Comparison of ENCODE assay signal across 8 cellular contexts in the genomic region with DNA sequence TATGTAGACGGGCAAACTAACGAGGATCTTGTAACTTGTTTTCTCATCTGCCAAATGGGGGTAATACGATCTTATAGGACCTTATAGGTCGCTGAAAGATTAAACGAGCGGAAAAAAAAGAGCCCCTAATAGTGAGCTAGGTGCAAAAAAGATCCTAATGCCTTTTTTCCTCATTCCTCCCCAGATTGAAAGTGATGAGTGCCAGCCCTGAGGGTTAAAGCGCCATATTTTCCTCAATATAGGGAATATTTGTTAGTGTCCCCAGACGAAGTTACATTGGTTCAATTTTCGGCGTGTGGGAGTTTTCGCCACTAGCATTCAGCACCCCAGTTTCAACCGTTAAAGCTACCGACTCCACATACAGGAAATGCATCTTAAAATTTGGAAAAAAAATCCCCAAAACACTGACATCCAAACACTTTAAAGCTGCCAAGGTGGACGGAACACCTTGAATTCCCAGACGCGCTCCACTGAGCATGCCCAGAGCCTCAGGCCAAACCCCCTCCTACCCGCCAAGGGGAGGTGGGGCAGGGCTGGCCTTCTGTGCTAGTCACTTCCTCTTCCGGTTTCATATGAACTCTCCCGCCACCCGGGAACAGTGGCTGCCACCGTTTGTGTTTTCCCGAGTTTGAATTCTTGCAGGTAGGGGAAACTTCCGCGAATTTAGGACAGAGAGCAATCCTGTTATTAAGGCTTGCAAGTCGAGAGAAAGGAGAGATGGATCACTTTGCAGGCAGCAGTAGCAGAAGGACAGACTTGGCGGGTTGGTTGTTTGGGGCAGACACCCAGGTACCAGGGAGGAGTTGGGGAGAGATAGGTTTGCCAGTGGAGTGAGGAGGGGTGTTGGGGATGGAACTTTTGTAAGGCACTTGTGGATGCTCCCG. TPM values are rescaled to one million over a fixed set of nuclear protein-coding genes. Genes with fewer than 3 reads are reported as not detected.
A peak's percentile ranks its signal among the peaks of the same experiment; 100 is the strongest.
DNase-seq lines count a peak whose midpoint lies in the region; ATAC-seq, FAIRE-seq and TF ChIP-seq lines count a peak whose summit lies in the region.

A gene with protein sequence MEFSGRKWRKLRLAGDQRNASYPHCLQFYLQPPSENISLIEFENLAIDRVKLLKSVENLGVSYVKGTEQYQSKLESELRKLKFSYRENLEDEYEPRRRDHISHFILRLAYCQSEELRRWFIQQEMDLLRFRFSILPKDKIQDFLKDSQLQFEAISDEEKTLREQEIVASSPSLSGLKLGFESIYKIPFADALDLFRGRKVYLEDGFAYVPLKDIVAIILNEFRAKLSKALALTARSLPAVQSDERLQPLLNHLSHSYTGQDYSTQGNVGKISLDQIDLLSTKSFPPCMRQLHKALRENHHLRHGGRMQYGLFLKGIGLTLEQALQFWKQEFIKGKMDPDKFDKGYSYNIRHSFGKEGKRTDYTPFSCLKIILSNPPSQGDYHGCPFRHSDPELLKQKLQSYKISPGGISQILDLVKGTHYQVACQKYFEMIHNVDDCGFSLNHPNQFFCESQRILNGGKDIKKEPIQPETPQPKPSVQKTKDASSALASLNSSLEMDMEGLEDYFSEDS (plus strand): TSS at position 571 of the 884 bp plus-strand sequence. CDS start 816 bp downstream, outside the sequence.

- TF ChIP-seq POLR2A in GM12892 (IDR thresholded peaks at IDR 0.05; ENCODE audit: low read depth, low read length) (peak; percentile 78), adrenal gland (IDR thresholded peaks at IDR 0.05) (no peak), transverse colon (IDR thresholded peaks at IDR 0.05) (peak; percentile 12)

- H3K27me3 ChIP-seq in adrenal gland (no peaks in the 10 kb centered on the region), heart right ventricle (no peaks in the 10 kb centered on the region), transverse colon (no peaks in the 10 kb centered on the region)

- peak within 1 kb of the TSS; percentile 24 to 64 (median 55) for H3K4me3 ChIP-seq in adrenal gland
- H3K4me3 ChIP-seq in heart right ventricle = peak within 1 kb of the TSS; percentile 50 to 94 (median 64)
- H3K4me3 ChIP-seq in transverse colon = peak within 1 kb of the TSS; percentile 19 to 57 (median 54)

- no peak for TF ChIP-seq EP300 in transverse colon (IDR thresholded peaks at IDR 0.05; ENCODE audit: low read depth)

- peak; percentile 95 for FAIRE-seq in GM12892 (lab: Jason Lieb, UNC)

- TF ChIP-seq CTCF in adrenal gland (IDR thresholded peaks at IDR 0.05) = no peak
- TF ChIP-seq CTCF in heart right ventricle (IDR thresholded peaks at IDR 0.05) = no peak
- TF ChIP-seq CTCF in transverse colon (IDR thresholded peaks at IDR 0.05) = no peak

- H3K36me3 ChIP-seq in adrenal gland (replicated peaks in 1 of 2) = peaks cover 0 to 5% of the 10 kb centered on the region in 2 donors
- peaks cover 0 to 34% (median 6%) of the 10 kb centered on the region in 9 donors for H3K36me3 ChIP-seq in heart right ventricle
- peaks cover 0 to 10% (median 3%) of the 10 kb centered on the region in 4 donors for H3K36me3 ChIP-seq in transverse colon

- H3K27ac ChIP-seq in adrenal gland (peak within 1 kb of the TSS in 3 of 5 donors; percentile 4 to 84 (median 27)), heart right ventricle (peak within 1 kb of the TSS; percentile 14 to 75 (median 56)), transverse colon (peak within 1 kb of the TSS; percentile 76 to 87 (median 86))

- H3K4me1 ChIP-seq in adrenal gland (replicated peaks in 1 of 2) (peaks cover 5 to 9% of the 10 kb centered on the region in 2 donors), heart right ventricle (peaks cover 4 to 28% (median 17%) of the 10 kb centered on the region in 9 donors), transverse colon (peaks cover 24 to 40% (median 29%) of the 10 kb centered on the region in 4 donors)

- DNase-seq in GM12892 (ENCODE audit: insufficient read length) (peak; percentile 51), NCI-H1436 (lab: John Stamatoyannopoulos, UW) (peak; percentile 76), T-helper 1 cell (peak; percentile 68 to 85 (median 74)), adrenal gland (peak; percentile 82 to 92 (median 86)), heart right ventricle (peak; percentile 81 to 84), pons (ENCODE audit: low spot score) (peak; percentile 91), transverse colon (peak; percentile 90)

- in situ Hi-C loops in transverse colon (cut with MboI; ENCODE audit: low pct_ligation_motif_present in 1 of 4, low pct_unique_long_range_greater_than_20kb in 1 of 4, low sequenced_read_pairs in 3 of 4) = loop anchor here (5.0 to 25.0 kb wide), 7 partner anchors 130 to 680 kb away; a partner anchor contains a TSS

- peak; percentile 92 for ATAC-seq in HG02798 (IDR thresholded peaks at IDR 0.05; ENCODE audit: poor library complexity, unreplicated experiment)
- ATAC-seq in heart right ventricle = peak; percentile 96 to 99 (median 98)

- WGBS in adrenal gland, 4 donors = 0 to 1% (median 0%) methylated on average over 26 to 27 of the region's 27 CpGs
- 0% methylated on average over 27 of the region's 27 CpGs for WGBS in heart right ventricle, 2 donors
- 1 to 2% methylated on average over 9 to 27 of the region's 27 CpGs for WGBS in transverse colon (ENCODE audit: low coverage in 1 of 2), 2 donors

- intact Hi-C loops in adrenal gland (cut with DNase I) (loop anchor here in 1 of 2 donors (5.0 to 10.0 kb wide), 2 partner anchors 273 to 415 kb away; a partner anchor contains a TSS), heart right ventricle (cut with DNase I) (loop anchor here in 9 of 10 donors (2.0 to 10.0 kb wide), 17 partner anchors 49 to 683 kb away; a partner anchor contains a TSS), transverse colon (cut with DNase I; ENCODE audit: low total_unique reads) (loop anchor here (5.0 kb wide), 2 partner anchors 145 to 415 kb away; a partner anchor contains a TSS)

- H3K9me3 ChIP-seq in adrenal gland (replicated peaks in 1 of 3) (no peaks in the 10 kb centered on the region), heart right ventricle (no peaks in the 10 kb centered on the region), transverse colon (no peaks in the 10 kb centered on the region)

RNA-seq across cellular contexts. Expression of the gene that starts here (rescaled TPM):
- polyA plus RNA-seq in GM12892 (2012; ENCODE audit: missing spikeins) = 22.9 TPM
- total RNA-seq in adrenal gland = 10 to 100 TPM in 2 of 8 donors, 1 to 10 TPM in 6; 3.1 to 15.1 (median 6.7) TPM
- 1 to 10 TPM; 2.4 to 3.2 (median 3.1) TPM for polyA plus RNA-seq in adrenal gland
- total RNA-seq in heart right ventricle = 1 to 10 TPM; 3.0 to 5.5 (median 4.1) TPM
- 1 to 10 TPM; 2.5 to 3.4 TPM for polyA plus RNA-seq in heart right ventricle
- total RNA-seq in transverse colon = 10 to 100 TPM in 3 of 4 donors, 1 to 10 TPM in 1; 9.6 to 47.4 (median 20.4) TPM

Comparison
In these comparisons a context has a peak if more than half of its experiments do, and no peak if none do; other contexts are left out.
1. Peak in every context shown above with its lines: DNase-seq, ATAC-seq, H3K4me3 ChIP-seq and H3K27ac ChIP-seq.
2. POLR2A ChIP-seq: peak in GM12892 (single experiment) and transverse colon (single experiment); none in adrenal gland (0 of 2).
3. H3K27ac ChIP-seq: peak in every context shown above with its lines; median percentile 86 in transverse colon; 56 in heart right ventricle; 27 in adrenal gland.